8 cellular contexts compared by ENCODE assay signal in the genomic region with DNA sequence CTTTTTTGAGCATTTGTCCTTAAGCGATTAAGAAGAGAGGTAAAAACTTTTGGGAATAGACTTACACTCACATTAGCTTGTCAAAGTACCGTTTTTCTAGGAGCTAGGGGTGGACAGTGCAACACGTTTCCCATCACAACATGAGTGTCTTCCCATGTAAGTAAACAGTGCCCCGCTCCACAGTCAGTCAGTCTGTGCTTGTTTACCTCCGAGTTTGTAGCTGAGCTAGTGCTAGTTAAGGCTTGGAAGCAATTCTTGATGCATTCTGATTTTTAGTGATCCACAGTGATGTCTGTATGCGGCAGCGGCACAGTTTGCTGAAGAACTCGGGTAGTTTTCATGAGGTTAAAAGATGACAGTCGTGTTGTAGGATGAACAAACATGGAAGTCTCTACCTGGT. TPM values are rescaled to one million over a fixed set of nuclear protein-coding genes. Genes with fewer than 3 reads are reported as not detected.
DNase-seq lines count a peak whose midpoint lies in the region; ATAC-seq and TF ChIP-seq lines count a peak whose summit lies in the region.

No MANE protein-coding gene starts in this region.

- no peaks in the 10 kb centered on the region; the same call in 1 of the 2 replicates for H3K36me3 ChIP-seq in BE2C

- no peaks in the 10 kb centered on the region for H3K4me1 ChIP-seq in BE2C

- H3K27me3 ChIP-seq in BE2C = no peaks in the 10 kb centered on the region

- H3K9me3 Mint-ChIP-seq in activated naive CD4-positive, alpha-beta T cell treated with anti-CD3 and anti-CD28 coated beads, Interleukin-2, amount 50 U/mL, for 72 hours = no peaks in the 10 kb centered on the region
- H3K9me3 Mint-ChIP-seq in stimulated activated naive B cell treated with anti-CD40 and anti-IgM and Interleukin-4, amounts not matched to agents 10 μg/mL and 1 μg/mL and 100 μg/mL, for 72 hours = no peaks in the 10 kb centered on the region

- H3K4me3 ChIP-seq in BE2C (ENCODE audit: low read depth, low read length) (peak overlapping the region; percentile 66), iPS-18c (ENCODE audit: insufficient read depth, low read depth, low read length) (peak overlapping the region; percentile 85)

- no peak for TF ChIP-seq CTCF in BE2C (IDR thresholded peaks at IDR 0.05; ENCODE audit: low read depth, low read length)

- peaks cover 21 to 49% of the 10 kb centered on the region in 2 donors for H3K4me1 Mint-ChIP-seq in stimulated activated naive B cell treated with anti-CD40 and anti-IgM and Interleukin-4, amounts not matched to agents 10 μg/mL and 1 μg/mL and 100 μg/mL, for 72 hours

- peak overlapping the region; percentile 96 to 99 for H3K4me3 Mint-ChIP-seq in stimulated activated naive B cell treated with anti-CD40 and anti-IgM and Interleukin-4, amounts not matched to agents 10 μg/mL and 1 μg/mL and 100 μg/mL, for 72 hours

- DNase-seq in BE2C (no peak), HK-2 (ENCODE audit: unreplicated experiment) (peak; percentile 20), mesenteric fat pad (ENCODE audit: low spot score) (no peak), left lobe of liver (ENCODE audit: low spot score) (no peak)
- DNase-seq in activated naive CD4-positive, alpha-beta T cell treated with anti-CD3 and anti-CD28 coated beads, Interleukin-2, amount 50 U/mL, for 72 hours (ENCODE audit: low spot score in 2 of 2) = no peak
- DNase-seq in stimulated activated naive B cell treated with anti-CD40 and anti-IgM and Interleukin-4, amounts not matched to agents 10 μg/mL and 1 μg/mL and 100 μg/mL, for 72 hours = no peak

- peak overlapping the region; percentile 95 to 97 for H3K27ac Mint-ChIP-seq in activated naive CD4-positive, alpha-beta T cell treated with anti-CD3 and anti-CD28 coated beads, Interleukin-2, amount 50 U/mL, for 72 hours
- peak overlapping the region; percentile 99 for H3K27ac Mint-ChIP-seq in stimulated activated naive B cell treated with anti-CD40 and anti-IgM and Interleukin-4, amounts not matched to agents 10 μg/mL and 1 μg/mL and 100 μg/mL, for 72 hours

- H3K27me3 Mint-ChIP-seq in stimulated activated naive B cell treated with anti-CD40 and anti-IgM and Interleukin-4, amounts not matched to agents 10 μg/mL and 1 μg/mL and 100 μg/mL, for 72 hours = no peaks in the 10 kb centered on the region

- H3K36me3 Mint-ChIP-seq in activated naive CD4-positive, alpha-beta T cell treated with anti-CD3 and anti-CD28 coated beads, Interleukin-2, amount 50 U/mL, for 72 hours = peaks cover 14% of the 10 kb centered on the region in 2 donors
- no peaks in the 10 kb centered on the region for H3K36me3 Mint-ChIP-seq in stimulated activated naive B cell treated with anti-CD40 and anti-IgM and Interleukin-4, amounts not matched to agents 10 μg/mL and 1 μg/mL and 100 μg/mL, for 72 hours

- ATAC-seq in activated naive CD4-positive, alpha-beta T cell treated with anti-CD3 and anti-CD28 coated beads, Interleukin-2, amount 50 U/mL, for 72 hours = no peak
- no peak for ATAC-seq in stimulated activated naive B cell treated with anti-CD40 and anti-IgM and Interleukin-4, amounts not matched to agents 10 μg/mL and 1 μg/mL and 100 μg/mL, for 72 hours (replicated peaks)
- no peak for ATAC-seq in HG02973 (IDR thresholded peaks at IDR 0.05; ENCODE audit: unreplicated experiment)
- no peak for ATAC-seq in left lobe of liver

- H3K9me3 ChIP-seq in BE2C = no peaks in the 10 kb centered on the region
- no peaks in the 10 kb centered on the region for H3K9me3 ChIP-seq in iPS-18c (ENCODE audit: control insufficient read depth, insufficient read depth, low read length)

RNA-seq across cellular contexts. Expression of a gene that starts 0.9 kb away (rescaled TPM):
- polyA plus RNA-seq in BE2C (2012; ENCODE audit: insufficient read depth, insufficient read length, low read depth) = 25.5 TPM
- total RNA-seq in activated naive CD4-positive, alpha-beta T cell treated with anti-CD3 and anti-CD28 coated beads, Interleukin-2, amount 50 U/mL, for 72 hours = 10 to 100 TPM; 33.8 to 42.4 TPM
- total RNA-seq in mesenteric fat pad = 41.8 TPM
- total RNA-seq in left lobe of liver = 9.2 TPM
